Comparison of ENCODE assay signal across 20 cellular contexts in genomic region chr19:15187026-15188007, GRCh38. TPM values are rescaled to one million over a fixed set of nuclear protein-coding genes. Genes with fewer than 3 reads are reported as not detected.
A peak's percentile ranks its signal among the peaks of the same experiment; 100 is the strongest.
DNase-seq lines count a peak whose midpoint lies in the region; ATAC-seq, FAIRE-seq and TF ChIP-seq lines count a peak whose summit lies in the region.
"Had no signal": no experiment of that assay in that cellular context is flagged by ENCODE, and none has a peak within 500 bp of the region (broad histone marks: within the 10 kb centered on the region; RNA-seq: fewer than 3 reads in every experiment).

No MANE protein-coding gene starts in this region.

- dilution Hi-C loops in IMR-90 (cut with HindIII; ENCODE audit: low sequenced_read_pairs, unreplicated experiment) = no loop called here

- TF ChIP-seq CTCF in HepG2 (CRISPR knock-in tag; IDR thresholded peaks at IDR 0.05) (no peak), right lobe of liver (IDR thresholded peaks at IDR 0.05) (no peak), IMR-90 (conservative IDR thresholded peaks at IDR 0.05; ENCODE audit: low read depth, low read length) (no peak), H1 (IDR thresholded peaks at IDR 0.05; ENCODE audit: control extremely low read depth in 1 of 3, insufficient read depth in 1 of 3, low read depth in 1 of 3, low read length in 3 of 3) (no peak), esophagus squamous epithelium (IDR thresholded peaks at IDR 0.05) (no peak)

- no peak for DNase-seq in HepG2 (ENCODE audit: low spot score)
- no peak for DNase-seq in right lobe of liver
- no peak for DNase-seq in IMR-90
- DNase-seq in H1 (ENCODE audit: low read depth in 1 of 2, low spot score in 2 of 2) = peak in 1 of 2 experiments; percentile 67
- DNase-seq in stimulated activated CD8-positive, alpha-beta memory T cell treated with anti-CD3 and anti-CD28 coated beads, Interleukin-4, amount 100 ng/mL, for 48 hours = peak; percentile 29
- DNase-seq in esophagus squamous epithelium (lab: John Stamatoyannopoulos, UW) = no peak
- DNase-seq in midbrain (lab: John Stamatoyannopoulos, UW) = no peak
- DNase-seq in middle frontal gyrus (ENCODE audit: extremely low spot score, low spot score) = no peak
- DNase-seq: activated B cell treated with CpG ODN at 0.5 μM for 24 hours; activated T-cell treated with anti-CD3 and anti-CD28 coated beads, Interleukin-2, amount 50 U/mL, for 24 hours; DMS79 treated with DMSO at 0.1 percent for 48 hours; NCI-H1417; NCI-H446; ovary; stimulated activated naive CD8-positive, alpha-beta T cell treated with anti-CD3 and anti-CD28 coated beads, Interleukin-15, amount 100 ng/mL, for 72 hours; uterus had no signal

- H3K4me1 ChIP-seq in HepG2 (ENCODE audit: insufficient read depth, low read length) (no peaks in the 10 kb centered on the region), right lobe of liver (no peaks in the 10 kb centered on the region), IMR-90 (ENCODE audit: control insufficient read depth, insufficient read depth, low read length) (no peaks in the 10 kb centered on the region), H1 (replicated peaks in 1 of 4; ENCODE audit: control insufficient read depth in 3 of 4, insufficient read depth in 4 of 4, low read length in 3 of 4) (no peaks in the 10 kb centered on the region), esophagus squamous epithelium (peaks cover 0 to 15% (median 0%) of the 10 kb centered on the region in 3 donors)
- H3K4me1 ChIP-seq: uterus had no signal

- in situ Hi-C loops in HepG2 (cut with HindIII; ENCODE audit: extremely low pct_ligation_motif_present, low pct_unique_long_range_greater_than_20kb) (no loop called here), IMR-90 (cut with MboI; ENCODE audit: low sequenced_read_pairs) (no loop called here)

- H3K9ac ChIP-seq in HepG2 (ENCODE audit: insufficient read depth, low read depth, low read length) (no peak overlapping the region), IMR-90 (ENCODE audit: low read depth, low read length) (no peak overlapping the region), H1 (replicated peaks in 1 of 4; ENCODE audit: extremely low read depth in 1 of 4, low read depth in 3 of 4, low read length in 3 of 4) (no peak overlapping the region)
- H3K9ac ChIP-seq: BLaER1, KMS-11 had no signal

- H3K56ac ChIP-seq in IMR-90 (ENCODE audit: extremely low read depth, insufficient read depth, low read length) = no peak overlapping the region
- H3K56ac ChIP-seq in H1 (replicated peaks; ENCODE audit: insufficient read length, low read depth, low read length) = no peak overlapping the region

- H4K20me1 ChIP-seq in HepG2 (ENCODE audit: insufficient read depth, low read length) (no peaks in the 10 kb centered on the region), IMR-90 (ENCODE audit: insufficient read depth, low read length) (peaks cover 7% of the 10 kb centered on the region), H1 (replicated peaks in 1 of 2; ENCODE audit: control insufficient read depth in 1 of 2, insufficient read depth in 2 of 2, low read length in 2 of 2) (peaks cover 9 to 27% of the 10 kb centered on the region in 2 experiments)

- H2BK5ac ChIP-seq in IMR-90 (ENCODE audit: low read depth, low read length, poor library complexity, severe bottlenecking) (no peak overlapping the region), H1 (ENCODE audit: low read depth, low read length) (no peak overlapping the region)

- no peaks in the 10 kb centered on the region for H3K23me2 ChIP-seq in H1 (ENCODE audit: low read depth, low read length)

- ATAC-seq in HepG2 = no peak
- ATAC-seq in right lobe of liver = no peak
- ATAC-seq in IMR-90 (ENCODE audit: low read depth) = 0 out of 2 replicates have a peak, but pooled peaks have one; percentile 24
- ATAC-seq: stimulated activated naive CD8-positive, alpha-beta T cell treated with anti-CD3 and anti-CD28 coated beads, Interleukin-15, amount 100 ng/mL, for 72 hours had no signal

- intact Hi-C loops in HepG2 (cut with micrococcal nuclease; ENCODE audit: unreplicated experiment) = no loop called here
- intact Hi-C loops in right lobe of liver (cut with DNase I) = loop anchor here in 1 of 2 donors (10.0 kb wide), 1 partner anchor 257 kb away; the partner anchor contains the start of gene WIZ
- intact Hi-C loops in IMR-90 (cut with micrococcal nuclease) = no loop called here
- intact Hi-C loops in esophagus squamous epithelium (cut with DNase I) = no loop called here

- H3K18ac ChIP-seq in IMR-90 (ENCODE audit: low read depth, low read length) (no peak overlapping the region), H1 (ENCODE audit: extremely low read depth, low read length) (no peak overlapping the region)

- H3K27ac ChIP-seq in HepG2 (ENCODE audit: extremely low read length, insufficient read depth, low read length) (no peak overlapping the region), right lobe of liver (no peak overlapping the region), IMR-90 (ENCODE audit: insufficient read depth, low read length) (no peak overlapping the region), H1 (ENCODE audit: low read depth, low read length) (no peak overlapping the region), esophagus squamous epithelium (peak overlapping the region in 1 of 4 donors; percentile 48)
- H3K27ac ChIP-seq: BLaER1, KMS-11, ovary, uterus had no signal

- H2BK15ac ChIP-seq in IMR-90 (ENCODE audit: low read depth, low read length) (no peak overlapping the region), H1 (ENCODE audit: low read length) (no peak overlapping the region)

- no peak overlapping the region for H4K91ac ChIP-seq in IMR-90 (ENCODE audit: insufficient read depth, low read depth, low read length)
- H4K91ac ChIP-seq in H1 (replicated peaks; ENCODE audit: insufficient read length, low read length) = no peak overlapping the region

- peak overlapping the region; percentile 61 for H2AK9ac ChIP-seq in IMR-90 (replicated peaks; ENCODE audit: low read depth, low read length, poor library complexity)

- no peak overlapping the region for H2BK12ac ChIP-seq in H1 (ENCODE audit: low read depth, low read length)

- no peaks in the 10 kb centered on the region for H3K9me3 ChIP-seq in HepG2 (ENCODE audit: low read length)
- no peaks in the 10 kb centered on the region for H3K9me3 ChIP-seq in right lobe of liver
- H3K9me3 ChIP-seq in IMR-90 (ENCODE audit: control insufficient read depth, insufficient read depth, low read length) = no peaks in the 10 kb centered on the region
- no peaks in the 10 kb centered on the region for H3K9me3 ChIP-seq in H1 (ENCODE audit: insufficient read depth in 2 of 2, low read depth in 1 of 2, low read length in 1 of 2)
- no peaks in the 10 kb centered on the region for H3K9me3 ChIP-seq in esophagus squamous epithelium
- H3K9me3 ChIP-seq: BLaER1, ovary, uterus had no signal

- H2BK20ac ChIP-seq in IMR-90 (ENCODE audit: low read depth, low read length) (no peak overlapping the region), H1 (ENCODE audit: low read length) (no peak overlapping the region)

- H3K14ac ChIP-seq in IMR-90 (replicated peaks; ENCODE audit: low read depth, low read length) = no peak overlapping the region
- no peak overlapping the region for H3K14ac ChIP-seq in H1 (ENCODE audit: insufficient read length)

- H3K9me1 ChIP-seq in IMR-90 (ENCODE audit: insufficient read depth, low read length) = no peaks in the 10 kb centered on the region

- BruUV-seq in HepG2 (replicated peaks; lab: Mats Ljungman, UMichigan) (no TSS peak), IMR-90 (replicated peaks; lab: Mats Ljungman, UMichigan) (no TSS peak)

- H2BK120ac ChIP-seq in IMR-90 (ENCODE audit: low read depth, low read length) (no peak overlapping the region), H1 (replicated peaks; ENCODE audit: low read depth, low read length) (no peak overlapping the region)

- H2AK5ac ChIP-seq in IMR-90 (ENCODE audit: low read depth, low read length) (no peak overlapping the region), H1 (ENCODE audit: low read depth, low read length) (no peak overlapping the region)

- 74% methylated on average over 16 of the region's 38 CpGs for WGBS in HepG2 (ENCODE audit: low lambda C conversion rate)
- WGBS in right lobe of liver (ENCODE audit: insufficient coverage, low coverage, low lambda C conversion rate, missing lambda C conversion rate) = 88% methylated on average over 11 of the region's 38 CpGs
- WGBS in IMR-90 (ENCODE audit: extremely low coverage in 2 of 2, insufficient read length in 1 of 2), 2 experiments = 97% methylated on average over 13 of the region's 38 CpGs; no CpG with 5 or more reads in 1 of the 2 experiments
- WGBS in H1 (ENCODE audit: extremely low coverage in 1 of 2, insufficient coverage in 1 of 2, insufficient read length in 1 of 2, insufficient replicate concordance in 2 of 2, low coverage in 1 of 2, low lambda C conversion rate in 2 of 2, missing lambda C conversion rate in 1 of 2), 2 experiments = 89% methylated on average over 38 of the region's 38 CpGs; no CpG with 5 or more reads in 1 of the 2 experiments
- WGBS in esophagus squamous epithelium, 2 donors = 80 to 89% methylated on average over 8 to 16 of the region's 38 CpGs

- CTCF ChIA-PET in HepG2 (lab: Yijun Ruan, JAX; ENCODE audit: low intra/inter-chr PET ratio, low total read pairs) (no interaction called here), IMR-90 (lab: Yijun Ruan, JAX) (no interaction called here), H1 (lab: Charles Lee; ENCODE audit: partially characterized antibody) (interaction anchor here (0.7 to 2.0 kb wide), 5 partner anchors 9 to 87 kb away, joined by 3 to 10 read pairs (median 4); no protein-coding TSS in a partner anchor)

- H4K8ac ChIP-seq in IMR-90 (ENCODE audit: low read depth in 2 of 2, low read length in 2 of 2) (no peak overlapping the region), H1 (ENCODE audit: extremely low read depth, insufficient read depth, low read length) (no peak overlapping the region)

- peaks cover 0 to 5% of the 10 kb centered on the region in 2 experiments; a peak in 2 of 5 replicates for H3K27me3 ChIP-seq in HepG2 (ENCODE audit: control insufficient read depth in 1 of 2, insufficient read depth in 2 of 2, low read length in 2 of 2)
- H3K27me3 ChIP-seq in right lobe of liver = no peaks in the 10 kb centered on the region
- H3K27me3 ChIP-seq in IMR-90 (ENCODE audit: control insufficient read depth, insufficient read depth, low read length) = no peaks in the 10 kb centered on the region
- H3K27me3 ChIP-seq in H1 (replicated peaks in 1 of 4; ENCODE audit: control insufficient read depth in 3 of 4, extremely low read depth in 1 of 4, insufficient read depth in 3 of 4, low read length in 3 of 4) = no peaks in the 10 kb centered on the region
- H3K27me3 ChIP-seq in esophagus squamous epithelium = peaks cover 0 to 6% (median 0%) of the 10 kb centered on the region in 4 donors
- H3K27me3 ChIP-seq: BLaER1, ovary, uterus had no signal

- FAIRE-seq in HepG2 (lab: Jason Lieb, UNC) = no peak
- FAIRE-seq in H1 (lab: Jason Lieb, UNC) = no peak
- FAIRE-seq: endometrium, islet of Langerhans had no signal

- TF ChIP-seq RAD21 in HepG2 (CRISPR knock-in tag; IDR thresholded peaks at IDR 0.05) (no peak), IMR-90 (IDR thresholded peaks at IDR 0.05; ENCODE audit: low read length) (no peak), H1 (IDR thresholded peaks at IDR 0.05 in 1 of 2, conservative IDR thresholded peaks at IDR 0.05 in 1 of 2; ENCODE audit: low read depth in 2 of 2, low read length in 2 of 2) (no peak)

- H3K4me3 ChIP-seq in HepG2 (replicated peaks in 1 of 3; ENCODE audit: insufficient read depth in 1 of 3, low read depth in 2 of 3, low read length in 3 of 3) (no peak overlapping the region), right lobe of liver (no peak overlapping the region), IMR-90 (ENCODE audit: insufficient read depth, low read depth, low read length) (no peak overlapping the region), H1 (ENCODE audit: extremely low read depth in 1 of 4, insufficient read depth in 2 of 4, low read depth in 3 of 4, low read length in 4 of 4) (no peak overlapping the region), esophagus squamous epithelium (no peak overlapping the region)
- H3K4me3 ChIP-seq: BLaER1, ovary, uterus had no signal

- no peak for TF ChIP-seq EP300 in HepG2 (IDR thresholded peaks at IDR 0.05; ENCODE audit: low read depth in 2 of 2, low read length in 2 of 2)
- TF ChIP-seq EP300 in HepG2 (CRISPR knock-in tag; IDR thresholded peaks at IDR 0.05; ENCODE audit: borderline replicate concordance) = no peak
- no peak for TF ChIP-seq EP300 in H1 (IDR thresholded peaks at IDR 0.05; ENCODE audit: borderline replicate concordance in 1 of 2, low read depth in 2 of 2, low read length in 2 of 2)

- H4K5ac ChIP-seq in IMR-90 (ENCODE audit: low read depth, low read length) (no peak overlapping the region), H1 (ENCODE audit: insufficient read length, low read depth, low read length) (no peak overlapping the region)

- H3K4me2 ChIP-seq in HepG2 (ENCODE audit: low read depth, low read length) (no peak overlapping the region), IMR-90 (ENCODE audit: low read depth, low read length) (no peak overlapping the region), H1 (ENCODE audit: insufficient read depth in 1 of 2, low read depth in 2 of 2, low read length in 2 of 2) (no peak overlapping the region)
- H3K4me2 ChIP-seq: BLaER1, KMS-11 had no signal

- H3K36me3 ChIP-seq in HepG2 (replicated peaks in 1 of 2; ENCODE audit: control insufficient read depth in 1 of 2, insufficient read depth in 2 of 2, low read length in 2 of 2) (no peaks in the 10 kb centered on the region), right lobe of liver (no peaks in the 10 kb centered on the region), IMR-90 (ENCODE audit: control insufficient read depth, insufficient read depth, low read length) (peaks cover 60% of the 10 kb centered on the region), H1 (ENCODE audit: control insufficient read depth in 2 of 4, insufficient read depth in 4 of 4, low read length in 3 of 4) (peaks cover 14 to 81% (median 53%) of the 10 kb centered on the region in 4 experiments), esophagus squamous epithelium (peaks cover 6 to 100% (median 43%) of the 10 kb centered on the region in 3 donors)
- H3K36me3 ChIP-seq: ovary, uterus had no signal

- H3K23ac ChIP-seq in IMR-90 (ENCODE audit: low read depth, low read length) (no peak overlapping the region), H1 (ENCODE audit: insufficient read length) (no peak overlapping the region)

- no peak for TF ChIP-seq POLR2A in HepG2 (IDR thresholded peaks at IDR 0.05; ENCODE audit: insufficient read depth in 1 of 2, low read depth in 2 of 2, low read length in 2 of 2)
- no peak for TF ChIP-seq POLR2A in right lobe of liver (IDR thresholded peaks at IDR 0.05)
- no peak for TF ChIP-seq POLR2A in IMR-90 (IDR thresholded peaks at IDR 0.05; ENCODE audit: low read depth, low read length)
- no peak for TF ChIP-seq POLR2A in H1 (IDR thresholded peaks at IDR 0.05; ENCODE audit: control extremely low read depth in 1 of 2, low read depth in 2 of 2, low read length in 2 of 2)
- no peak for TF ChIP-seq POLR2A in esophagus squamous epithelium (IDR thresholded peaks at IDR 0.05)

- H3K79me2 ChIP-seq in HepG2 (ENCODE audit: insufficient read depth, low read length) (no peaks in the 10 kb centered on the region), H1 (ENCODE audit: control insufficient read depth in 1 of 2, insufficient read depth in 2 of 2, low read length in 2 of 2) (peaks cover 0 to 4% of the 10 kb centered on the region in 2 experiments; a peak in 1 of 4 replicates)

- H3K4ac ChIP-seq in IMR-90 (ENCODE audit: low read depth, low read length) = no peak overlapping the region
- H3K4ac ChIP-seq in H1 (replicated peaks; ENCODE audit: insufficient read length, low read depth, low read length) = no peak overlapping the region

- H2AFZ ChIP-seq in HepG2 (ENCODE audit: low read length) (no peak overlapping the region), IMR-90 (replicated peaks; ENCODE audit: low read length, poor library complexity) (peak overlapping the region; percentile 14), H1 (ENCODE audit: low read length) (no peak overlapping the region)

- H3K79me1 ChIP-seq in IMR-90 (ENCODE audit: low read depth in 1 of 2, low read length in 2 of 2) = peaks cover 0 to 14% of the 10 kb centered on the region in 2 experiments; a peak in 3 of 4 replicates
- no peaks in the 10 kb centered on the region; the same call in 1 of the 2 replicates for H3K79me1 ChIP-seq in H1 (ENCODE audit: low read depth, low read length)

- POLR2A ChIA-PET in HepG2 (lab: Yijun Ruan, JAX) = no interaction called here
- POLR2A ChIA-PET in IMR-90 (lab: Charles Lee; ENCODE audit: unreplicated experiment) = interaction anchor here (0.6 kb wide), 1 partner anchor 38 kb away, joined by 12 read pairs; no protein-coding TSS in a partner anchor
- POLR2A ChIA-PET in H1 (lab: Charles Lee; ENCODE audit: partially characterized antibody) = interaction anchor here (0.8 to 1.4 kb wide), 5 partner anchors 9 to 172 kb away, joined by 3 to 4 read pairs (median 3); no protein-coding TSS in a partner anchor

RNA-seq across cellular contexts. Expression of gene NOTCH3, which starts 13.5 kb away (rescaled TPM):
- total RNA-seq in HepG2 (2016; rRNA removed; fragmentation: Illumina TruSeq; extraction: Trizol) (0.09 TPM in 1 of 2 replicates, not detected in the other), right lobe of liver (1 to 10 TPM; 1.7 to 6.7 (median 2.4) TPM), IMR-90 (2012; rRNA removed) (5.9 and 7.2 TPM in 2 replicates), esophagus squamous epithelium (100 to 1,000 TPM in 3 of 4 donors, 10 to 100 TPM in 1; 95.6 to 278 (median 122) TPM)
- total RNA-seq in HepG2 (2016; cell fraction: cytosol; rRNA removed; fragmentation: Illumina TruSeq; extraction: Trizol; ENCODE audit: low read depth) = under 0.01 TPM in 1 of 2 replicates, not detected in the other
- 0.09 TPM in 1 of 2 replicates, not detected in the other for total RNA-seq in HepG2 (2016; cell fraction: insoluble cytoplasmic fraction; rRNA removed; fragmentation: Illumina TruSeq; extraction: Trizol)
- 0.03 TPM in 2 replicates for total RNA-seq in HepG2 (2016; cell fraction: membrane; rRNA removed; fragmentation: Illumina TruSeq; extraction: Trizol)
- 0.44 and 0.93 TPM in 2 replicates for total RNA-seq in HepG2 (2016; cell fraction: nucleus; rRNA removed; fragmentation: Illumina TruSeq; extraction: Trizol)
- polyA plus RNA-seq in HepG2 (2011; rRNA removed) (0.28 and 0.43 TPM in 2 replicates), IMR-90 (2012; rRNA removed) (25.1 and 29.6 TPM in 2 replicates), H1 (2011; rRNA removed) (37.5 and 65.9 TPM in 2 replicates)
- 0.09 and 0.27 TPM in 2 replicates for polyA plus RNA-seq in HepG2 (2011; cell fraction: cytosol; rRNA removed)
- 1.4 and 2.1 TPM in 2 replicates for polyA plus RNA-seq in HepG2 (2011; cell fraction: nucleus; rRNA removed)
- 0.20 and 0.63 TPM in 2 replicates for polyA plus RNA-seq in HepG2 (2012)
- 0.01 and 0.02 TPM in 2 replicates for polyA plus RNA-seq in HepG2 (2016; cell fraction: cytosol; fragmentation: Illumina TruSeq; extraction: Trizol; ENCODE audit: low read depth)
- 0.04 TPM in 1 of 2 replicates, not detected in the other for polyA plus RNA-seq in HepG2 (2016; cell fraction: insoluble cytoplasmic fraction; fragmentation: Illumina TruSeq; extraction: Trizol; ENCODE audit: low read depth)
- 0.01 and 0.05 TPM in 2 replicates for polyA plus RNA-seq in HepG2 (2016; cell fraction: membrane; fragmentation: Illumina TruSeq; extraction: Trizol; ENCODE audit: low read depth)
- polyA plus RNA-seq in HepG2 (2016; cell fraction: nucleus; fragmentation: Illumina TruSeq; extraction: Trizol; ENCODE audit: insufficient read depth, low read depth) = 0.29 and 0.71 TPM in 2 replicates
- polyA minus RNA-seq in HepG2 (2011; rRNA and poly(A)+ RNA removed; ENCODE audit: low replicate concordance) = 0.54 and 1.5 TPM in 2 replicates
- 0.70 and 0.79 TPM in 2 replicates for polyA minus RNA-seq in HepG2 (2011; cell fraction: cytosol; rRNA and poly(A)+ RNA removed)
- 0.50 and 1.9 TPM in 2 replicates for polyA minus RNA-seq in HepG2 (2011; cell fraction: nucleus; rRNA and poly(A)+ RNA removed)
- polyA plus RNA-seq in IMR-90 (2012; cell fraction: cytosol; rRNA removed) = 17.9 and 34.4 TPM in 2 replicates
- polyA plus RNA-seq in IMR-90 (2012; cell fraction: nucleus; rRNA removed; ENCODE audit: low replicate concordance) = 19.2 and 47.3 TPM in 2 replicates
- total RNA-seq in H1 (2021; fragmentation: NEBNext Ultra II Directional; extraction: Animal tissue kit (Norgen Biotek cat#: 25700)) = 107 and 111 TPM in 2 replicates
- polyA plus RNA-seq in H1 (2011; cell fraction: cytosol; rRNA removed) = 27.5 TPM
- 90.3 TPM for polyA plus RNA-seq in H1 (2011; cell fraction: nucleus; rRNA removed)
- 38.0 to 79.1 TPM (median 69.0 TPM) in 4 replicates for polyA plus RNA-seq in H1 (2012, experiment 1 of 2)
- polyA plus RNA-seq in H1 (2012, experiment 2 of 2) = 38.3 TPM
- polyA plus RNA-seq in H1 (2013, experiment 1 of 2) = 77.9 TPM
- 64.5 TPM for polyA plus RNA-seq in H1 (2013, experiment 2 of 2)
- 117 and 119 TPM in 2 replicates for polyA minus RNA-seq in H1 (2011; rRNA and poly(A)+ RNA removed)
- 145 TPM for polyA minus RNA-seq in H1 (2011; cell fraction: cytosol; rRNA and poly(A)+ RNA removed)
- 87.8 TPM for polyA minus RNA-seq in H1 (2011; cell fraction: nucleus; rRNA and poly(A)+ RNA removed)
- total RNA-seq: activated B cell treated with CpG ODN at 0.5 μM for 24 hours had no signal

RNA-seq across cellular contexts. Expression of gene EPHX3, which starts 44.9 kb away (rescaled TPM):
- total RNA-seq in HepG2 (2016; rRNA removed; fragmentation: Illumina TruSeq; extraction: Trizol) (0.07 TPM in 1 of 2 replicates, not detected in the other), right lobe of liver (under 1 TPM in 3 of 6 experiments, not detected in 3; 0.20 to 0.25 (median 0.22) TPM), IMR-90 (2012; rRNA removed) (0.18 TPM in 1 of 2 replicates, not detected in the other), esophagus squamous epithelium (10 to 100 TPM; 18.7 to 93.0 (median 48.9) TPM)
- not detected in 2 replicates for total RNA-seq in HepG2 (2016; cell fraction: cytosol; rRNA removed; fragmentation: Illumina TruSeq; extraction: Trizol; ENCODE audit: low read depth)
- total RNA-seq in HepG2 (2016; cell fraction: insoluble cytoplasmic fraction; rRNA removed; fragmentation: Illumina TruSeq; extraction: Trizol) = 0.06 TPM in 1 of 2 replicates, not detected in the other
- total RNA-seq in HepG2 (2016; cell fraction: membrane; rRNA removed; fragmentation: Illumina TruSeq; extraction: Trizol) = not detected in 2 replicates
- not detected in 2 replicates for total RNA-seq in HepG2 (2016; cell fraction: nucleus; rRNA removed; fragmentation: Illumina TruSeq; extraction: Trizol)
- polyA plus RNA-seq in HepG2 (2011; rRNA removed) (0.15 and 0.17 TPM in 2 replicates), IMR-90 (2012; rRNA removed) (0.12 and 0.16 TPM in 2 replicates), H1 (2011; rRNA removed) (47.6 and 67.5 TPM in 2 replicates)
- polyA plus RNA-seq in HepG2 (2011; cell fraction: cytosol; rRNA removed) = 0.04 and 0.05 TPM in 2 replicates
- polyA plus RNA-seq in HepG2 (2011; cell fraction: nucleus; rRNA removed) = 0.78 and 0.82 TPM in 2 replicates
- 0.07 TPM in 1 of 2 replicates, not detected in the other for polyA plus RNA-seq in HepG2 (2012)
- polyA plus RNA-seq in HepG2 (2016; cell fraction: cytosol; fragmentation: Illumina TruSeq; extraction: Trizol; ENCODE audit: low read depth) = not detected in 2 replicates
- polyA plus RNA-seq in HepG2 (2016; cell fraction: insoluble cytoplasmic fraction; fragmentation: Illumina TruSeq; extraction: Trizol; ENCODE audit: low read depth) = not detected in 2 replicates
- polyA plus RNA-seq in HepG2 (2016; cell fraction: membrane; fragmentation: Illumina TruSeq; extraction: Trizol; ENCODE audit: low read depth) = 0.10 TPM in 1 of 2 replicates, not detected in the other
- not detected in 2 replicates for polyA plus RNA-seq in HepG2 (2016; cell fraction: nucleus; fragmentation: Illumina TruSeq; extraction: Trizol; ENCODE audit: insufficient read depth, low read depth)
- polyA minus RNA-seq in HepG2 (2011; rRNA and poly(A)+ RNA removed; ENCODE audit: low replicate concordance) = 0.76 and 0.96 TPM in 2 replicates
- polyA minus RNA-seq in HepG2 (2011; cell fraction: cytosol; rRNA and poly(A)+ RNA removed) = not detected in 2 replicates
- polyA minus RNA-seq in HepG2 (2011; cell fraction: nucleus; rRNA and poly(A)+ RNA removed) = 0.99 and 1.2 TPM in 2 replicates
- 0.08 and 0.09 TPM in 2 replicates for polyA plus RNA-seq in IMR-90 (2012; cell fraction: cytosol; rRNA removed)
- 0.78 and 1.2 TPM in 2 replicates for polyA plus RNA-seq in IMR-90 (2012; cell fraction: nucleus; rRNA removed; ENCODE audit: low replicate concordance)
- total RNA-seq in H1 (2021; fragmentation: NEBNext Ultra II Directional; extraction: Animal tissue kit (Norgen Biotek cat#: 25700)) = 30.2 and 30.9 TPM in 2 replicates
- polyA plus RNA-seq in H1 (2011; cell fraction: cytosol; rRNA removed) = 24.1 TPM
- 51.8 TPM for polyA plus RNA-seq in H1 (2011; cell fraction: nucleus; rRNA removed)
- polyA plus RNA-seq in H1 (2012, experiment 1 of 2) = 25.8 to 35.8 TPM (median 34.5 TPM) in 4 replicates
- polyA plus RNA-seq in H1 (2012, experiment 2 of 2) = 44.5 TPM
- 39.3 TPM for polyA plus RNA-seq in H1 (2013, experiment 1 of 2)
- 42.0 TPM for polyA plus RNA-seq in H1 (2013, experiment 2 of 2)
- polyA minus RNA-seq in H1 (2011; rRNA and poly(A)+ RNA removed) = 25.4 and 38.4 TPM in 2 replicates
- polyA minus RNA-seq in H1 (2011; cell fraction: cytosol; rRNA and poly(A)+ RNA removed) = 11.8 TPM
- 14.0 TPM for polyA minus RNA-seq in H1 (2011; cell fraction: nucleus; rRNA and poly(A)+ RNA removed)
- total RNA-seq: activated B cell treated with CpG ODN at 0.5 μM for 24 hours had no signal

Comparison
In these comparisons a context has a peak if more than half of its experiments do, and no peak if none do; other contexts are left out.
1. RNA of gene NOTCH3, which starts 13.5 kb away (total RNA-seq): 95.6 to 278 TPM in esophagus squamous epithelium and 107 to 111 TPM in H1; 5.9 to 7.2 TPM in IMR-90, 1.7 to 6.7 TPM in right lobe of liver and under 0.01 to 0.93 TPM in HepG2; every median in the first group is over 10 times any median in the second.
2. RNA of gene EPHX3, which starts 44.9 kb away (total RNA-seq): 18.7 to 93.0 TPM in esophagus squamous epithelium and 30.2 to 30.9 TPM in H1; 0.20 to 0.25 TPM in right lobe of liver, 0.18 TPM in IMR-90 and 0.06 to 0.07 TPM in HepG2; every median in the first group is over 10 times any median in the second.
3. Of the 41 proteins assayed by ChIP-seq in both HepG2 and H1: peak only in HepG2: none; only in H1: MAX; in both: none; in neither: 40.